8 cellular contexts compared by ENCODE assay signal in genomic region chr3:98602078-98602678, GRCh38. TPM values are rescaled to one million over a fixed set of nuclear protein-coding genes. Genes with fewer than 3 reads are reported as not detected.
DNase-seq lines count a peak whose midpoint lies in the region; ATAC-seq and TF ChIP-seq lines count a peak whose summit lies in the region.

No MANE protein-coding gene starts in this region.

- H3K27ac Mint-ChIP-seq in activated T-helper 17 cell treated with anti-CD3 and anti-CD28 coated beads, Interleukin-2, amount 50 U/mL, for 72 hours, result no peak overlapping the region
- H3K27ac Mint-ChIP-seq in stimulated activated memory B cell treated with anti-CD40 and anti-IgM and Interleukin-4, amounts not matched to agents 10 μg/mL and 1 μg/mL and 100 μg/mL, for 72 hours, result no peak overlapping the region

- TF ChIP-seq CTCF in gastrocnemius medialis (IDR thresholded peaks at IDR 0.05 in 4 of 5, conservative IDR thresholded peaks at IDR 0.05 in 1 of 5), result peak; percentile 29 to 70 (median 55)

- H3K4me3 ChIP-seq in gastrocnemius medialis, result no peak overlapping the region

- ATAC-seq in GM18868 (IDR thresholded peaks at IDR 0.05; ENCODE audit: unreplicated experiment) (peak; percentile 79), HG03025 (IDR thresholded peaks at IDR 0.05; ENCODE audit: low FRiP score, unreplicated experiment) (peak; percentile 73), left cardiac atrium (peak; percentile 74 to 85), gastrocnemius medialis (peak; percentile 51 to 56)
- peak; percentile 65 for ATAC-seq in activated T-helper 17 cell treated with anti-CD3 and anti-CD28 coated beads, Interleukin-2, amount 50 U/mL, for 72 hours (replicated peaks)
- no peak for ATAC-seq in stimulated activated memory B cell treated with anti-CD40 and anti-IgM and Interleukin-4, amounts not matched to agents 10 μg/mL and 1 μg/mL and 100 μg/mL, for 72 hours

- H3K4me1 ChIP-seq in gastrocnemius medialis, result no peaks in the 10 kb centered on the region

- no peak overlapping the region for H3K27ac ChIP-seq in gastrocnemius medialis

- DNase-seq in DMS153 (lab: John Stamatoyannopoulos, UW) (peak; percentile 33), NCI-H2171 (lab: John Stamatoyannopoulos, UW) (peak; percentile 33), left cardiac atrium (peak; percentile 28), gastrocnemius medialis (no peak)

- intact Hi-C loops in left cardiac atrium (cut with DNase I), result loop anchor here (2.0 to 10.0 kb wide), 5 partner anchors 103 to 393 kb away; no protein-coding TSS in a partner anchor
- intact Hi-C loops in gastrocnemius medialis (cut with DNase I; ENCODE audit: low total_unique reads), result loop anchor here (1.0 to 5.0 kb wide), 2 partner anchors 195 to 208 kb away; no protein-coding TSS in a partner anchor

- peaks cover 1% of the 10 kb centered on the region for H3K9me3 Mint-ChIP-seq in activated T-helper 17 cell treated with anti-CD3 and anti-CD28 coated beads, Interleukin-2, amount 50 U/mL, for 72 hours
- peaks cover 2% of the 10 kb centered on the region for H3K9me3 Mint-ChIP-seq in stimulated activated memory B cell treated with anti-CD40 and anti-IgM and Interleukin-4, amounts not matched to agents 10 μg/mL and 1 μg/mL and 100 μg/mL, for 72 hours

- no peaks in the 10 kb centered on the region for H3K36me3 ChIP-seq in gastrocnemius medialis

- peaks cover 10% of the 10 kb centered on the region for H3K27me3 Mint-ChIP-seq in activated T-helper 17 cell treated with anti-CD3 and anti-CD28 coated beads, Interleukin-2, amount 50 U/mL, for 72 hours
- H3K27me3 Mint-ChIP-seq in stimulated activated memory B cell treated with anti-CD40 and anti-IgM and Interleukin-4, amounts not matched to agents 10 μg/mL and 1 μg/mL and 100 μg/mL, for 72 hours, result peaks cover 8% of the 10 kb centered on the region

- no peak overlapping the region for H3K4me3 Mint-ChIP-seq in activated T-helper 17 cell treated with anti-CD3 and anti-CD28 coated beads, Interleukin-2, amount 50 U/mL, for 72 hours
- H3K4me3 Mint-ChIP-seq in stimulated activated memory B cell treated with anti-CD40 and anti-IgM and Interleukin-4, amounts not matched to agents 10 μg/mL and 1 μg/mL and 100 μg/mL, for 72 hours, result no peak overlapping the region

- H3K36me3 Mint-ChIP-seq in activated T-helper 17 cell treated with anti-CD3 and anti-CD28 coated beads, Interleukin-2, amount 50 U/mL, for 72 hours (ENCODE audit: low read depth), result no peaks in the 10 kb centered on the region
- H3K36me3 Mint-ChIP-seq in stimulated activated memory B cell treated with anti-CD40 and anti-IgM and Interleukin-4, amounts not matched to agents 10 μg/mL and 1 μg/mL and 100 μg/mL, for 72 hours, result no peaks in the 10 kb centered on the region

- H3K27me3 ChIP-seq in gastrocnemius medialis, result no peaks in the 10 kb centered on the region

- no peaks in the 10 kb centered on the region for H3K9me3 ChIP-seq in gastrocnemius medialis

- H3K4me1 Mint-ChIP-seq in activated T-helper 17 cell treated with anti-CD3 and anti-CD28 coated beads, Interleukin-2, amount 50 U/mL, for 72 hours, result no peaks in the 10 kb centered on the region
- peaks cover under 1% of the 10 kb centered on the region for H3K4me1 Mint-ChIP-seq in stimulated activated memory B cell treated with anti-CD40 and anti-IgM and Interleukin-4, amounts not matched to agents 10 μg/mL and 1 μg/mL and 100 μg/mL, for 72 hours

- TF ChIP-seq POLR2A in gastrocnemius medialis (IDR thresholded peaks at IDR 0.05), result no peak

- in situ Hi-C loops in gastrocnemius medialis (cut with MboI; ENCODE audit: low sequenced_read_pairs in 4 of 4), result loop anchor here in 3 of 4 donors (10.0 to 25.0 kb wide), 3 partner anchors 110 to 393 kb away; no protein-coding TSS in a partner anchor

RNA-seq across cellular contexts. Expression of gene CPOX, which starts 8.8 kb away (rescaled TPM):
- total RNA-seq in activated T-helper 17 cell treated with anti-CD3 and anti-CD28 coated beads, Interleukin-2, amount 50 U/mL, for 72 hours, result 10 to 100 TPM; 64.2 to 75.9 TPM
- 10 to 100 TPM in 1 of 2 donors, 1 to 10 TPM in 1; 9.2 to 12.7 TPM for total RNA-seq in left cardiac atrium
- total RNA-seq in gastrocnemius medialis, result 10 to 100 TPM in 3 of 4 donors, 1 to 10 TPM in 1; 9.8 to 25.6 (median 15.1) TPM

Comparison
In these comparisons a context has a peak if more than half of its experiments do, and no peak if none do; other contexts are left out.
1. DNase-seq: peak in DMS153 (single experiment), NCI-H2171 (single experiment) and left cardiac atrium (single experiment); none in gastrocnemius medialis (0 of 2).